8 cellular contexts compared by ENCODE assay signal in genomic region chrX:102154900-102155805, GRCh38. TPM values are rescaled to one million over a fixed set of nuclear protein-coding genes. Genes with fewer than 3 reads are reported as not detected.
A peak's percentile ranks its signal among the peaks of the same experiment; 100 is the strongest.
DNase-seq lines count a peak whose midpoint lies in the region; ATAC-seq and TF ChIP-seq lines count a peak whose summit lies in the region.

No MANE protein-coding gene starts in this region.

- H3K4me2 ChIP-seq in mammary epithelial cell (ENCODE audit: insufficient read depth, low read depth, low read length): peak overlapping the region; percentile 28

- H3K27me3 Mint-ChIP-seq in memory B cell: peaks cover 2% of the 10 kb centered on the region

- BruUV-seq in Panc1 (replicated peaks; lab: Mats Ljungman, UMichigan) (no TSS peak), mammary epithelial cell (replicated peaks; lab: Mats Ljungman, UMichigan) (no TSS peak)

- CTCF ChIA-PET in Panc1 (lab: Charles Lee): interaction anchor here (0.7 kb wide), 1 partner anchor 90 kb away, joined by 8 read pairs; no protein-coding TSS in a partner anchor
- CTCF ChIA-PET in mammary epithelial cell (lab: Charles Lee; ENCODE audit: low non-redundant PET): no interaction called here

- intact Hi-C loops in Panc1 (cut with micrococcal nuclease; ENCODE audit: unreplicated experiment): no loop called here
- intact Hi-C loops in mammary epithelial cell (cut with micrococcal nuclease): no loop called here

- H4K20me1 ChIP-seq in mammary epithelial cell (ENCODE audit: insufficient read depth, low read length): no peaks in the 10 kb centered on the region

- peaks cover 2% of the 10 kb centered on the region; the same call in 1 of the 2 replicates for H3K4me1 ChIP-seq in Panc1 (ENCODE audit: control insufficient read depth, insufficient read depth, low read length)
- H3K4me1 ChIP-seq in mammary epithelial cell (ENCODE audit: insufficient read depth, low read length): no peaks in the 10 kb centered on the region
- H3K4me1 ChIP-seq in thymus (ENCODE audit: control insufficient read depth, insufficient read depth, low read length): no peaks in the 10 kb centered on the region

- H3K36me3 ChIP-seq in Panc1 (ENCODE audit: control insufficient read depth, insufficient read depth, low read length): no peaks in the 10 kb centered on the region
- no peaks in the 10 kb centered on the region for H3K36me3 ChIP-seq in mammary epithelial cell (ENCODE audit: insufficient read depth, low read length)
- no peaks in the 10 kb centered on the region for H3K36me3 ChIP-seq in thymus (ENCODE audit: control insufficient read depth, insufficient read depth)

- no peaks in the 10 kb centered on the region for H3K9me3 Mint-ChIP-seq in memory B cell

- H3K9ac ChIP-seq in mammary epithelial cell (ENCODE audit: insufficient read depth, low read length): no peak overlapping the region

- in situ Hi-C loops in Panc1 (cut with HindIII; ENCODE audit: low pct_unique_long_range_greater_than_20kb, low sequenced_read_pairs): no loop called here
- in situ Hi-C loops in mammary epithelial cell (cut with MboI; ENCODE audit: low sequenced_read_pairs in 2 of 2): no loop called here

- H3K4me3 ChIP-seq in GM08714 (ENCODE audit: low read length) (peak overlapping the region; percentile 20; the same call in 1 of the 2 replicates), Panc1 (ENCODE audit: low read depth in 2 of 2, low read length in 2 of 2) (peak overlapping the region; percentile 13 to 66), mammary epithelial cell (replicated peaks in 1 of 3; ENCODE audit: insufficient read depth in 1 of 3, low read depth in 2 of 3, low read length in 3 of 3) (peak overlapping the region in 2 of 3 experiments; percentile 10 to 20), thymus (ENCODE audit: low read length) (peak overlapping the region; percentile 30)

- H3K36me3 Mint-ChIP-seq in memory B cell: peaks cover 2% of the 10 kb centered on the region

- dilution Hi-C loops in mammary epithelial cell (cut with HindIII; ENCODE audit: low sequenced_read_pairs): no loop called here

- H3K9me3 ChIP-seq in Panc1 (ENCODE audit: control insufficient read depth, insufficient read depth, low read depth, low read length): no peaks in the 10 kb centered on the region
- H3K9me3 ChIP-seq in mammary epithelial cell (replicated peaks; ENCODE audit: insufficient read depth, low read length): no peaks in the 10 kb centered on the region
- no peaks in the 10 kb centered on the region for H3K9me3 ChIP-seq in thymus (ENCODE audit: control insufficient read depth)

- H3K27ac Mint-ChIP-seq in memory B cell: peak overlapping the region; percentile 86

- H3K79me2 ChIP-seq in mammary epithelial cell (ENCODE audit: insufficient read depth, low read length): no peaks in the 10 kb centered on the region

- WGBS in mammary epithelial cell (ENCODE audit: low coverage, missing lambda C conversion rate): 33% methylated on average over 20 of the region's 32 CpGs
- WGBS in thymus: 2% methylated on average over 32 of the region's 32 CpGs

- peaks cover 11% of the 10 kb centered on the region for H3K27me3 ChIP-seq in Panc1 (ENCODE audit: control insufficient read depth, insufficient read depth, low read length)
- peaks cover 1% of the 10 kb centered on the region for H3K27me3 ChIP-seq in mammary epithelial cell (ENCODE audit: insufficient read depth, low read length)
- no peaks in the 10 kb centered on the region for H3K27me3 ChIP-seq in thymus (ENCODE audit: control insufficient read depth, insufficient read depth)

- TF ChIP-seq CTCF in Panc1 (IDR thresholded peaks at IDR 0.05) (no peak), mammary epithelial cell (conservative IDR thresholded peaks at IDR 0.05 in 1 of 2, IDR thresholded peaks at IDR 0.05 in 1 of 2; ENCODE audit: extremely low read depth in 1 of 2, insufficient read depth in 1 of 2, low read depth in 1 of 2, low read length in 2 of 2) (no peak)

- no peak for DNase-seq in Panc1 (ENCODE audit: low read depth, low spot score)
- DNase-seq in mammary epithelial cell: no peak
- DNase-seq in memory B cell (ENCODE audit: low spot score in 2 of 2): no peak
- DNase-seq in NCI-H1930 (lab: John Stamatoyannopoulos, UW): no peak
- no peak for DNase-seq in NCI-H69 (lab: John Stamatoyannopoulos, UW)

- ATAC-seq in HG02759 (IDR thresholded peaks at IDR 0.05; ENCODE audit: unreplicated experiment) (peak; percentile 50), Panc1 (peak; percentile 65), memory B cell (ENCODE audit: low read depth) (peak; percentile 45)

- H3K27ac ChIP-seq in Panc1 (ENCODE audit: low read length) (no peak overlapping the region), mammary epithelial cell (ENCODE audit: insufficient read depth, low read depth, low read length) (no peak overlapping the region), thymus (ENCODE audit: low read depth) (no peak overlapping the region)

- POLR2A ChIA-PET in Panc1 (lab: Charles Lee): no interaction called here

- H3K4me3 Mint-ChIP-seq in memory B cell: peak overlapping the region; percentile 93

- H3K4me1 Mint-ChIP-seq in memory B cell: peaks cover 10% of the 10 kb centered on the region

- peak overlapping the region; percentile 34 for H2AFZ ChIP-seq in mammary epithelial cell (ENCODE audit: low read depth, low read length)

RNA-seq across cellular contexts. Expression of gene BEX5, which starts 0.6 kb away (rescaled TPM):
- total RNA-seq in Panc1 (2021; ENCODE audit: unreplicated experiment): 0.21 TPM
- not detected for polyA plus RNA-seq in Panc1 (2012; ENCODE audit: insufficient read length)
- total RNA-seq in mammary epithelial cell: under 1 TPM in 1 of 2 donors, not detected in 1; 0.38 TPM
- not detected for polyA plus RNA-seq in mammary epithelial cell
- polyA minus RNA-seq in mammary epithelial cell: not detected
- 1.4 TPM for polyA plus RNA-seq in thymus

RNA-seq across cellular contexts. Expression of gene TCEAL6, which starts 12.9 kb away (rescaled TPM):
- not detected for total RNA-seq in Panc1 (2021; ENCODE audit: unreplicated experiment)
- polyA plus RNA-seq in Panc1 (2012; ENCODE audit: insufficient read length): 0.33 TPM
- total RNA-seq in mammary epithelial cell: not detected
- polyA plus RNA-seq in mammary epithelial cell: not detected
- not detected for polyA minus RNA-seq in mammary epithelial cell
- polyA plus RNA-seq in thymus: 0.02 TPM

RNA-seq across cellular contexts. Expression of gene TCEAL2, which starts 29.7 kb away (rescaled TPM):
- total RNA-seq in Panc1 (2021; ENCODE audit: unreplicated experiment): not detected
- not detected for polyA plus RNA-seq in Panc1 (2012; ENCODE audit: insufficient read length)
- total RNA-seq in mammary epithelial cell: not detected
- not detected for polyA plus RNA-seq in mammary epithelial cell
- not detected for polyA minus RNA-seq in mammary epithelial cell
- polyA plus RNA-seq in thymus: 1.5 TPM

RNA-seq across cellular contexts. Expression of gene TCP11X1, which starts 59.9 kb away (rescaled TPM):
- total RNA-seq in Panc1 (2021; ENCODE audit: unreplicated experiment) (not detected), mammary epithelial cell (not detected)
- polyA plus RNA-seq in Panc1 (2012; ENCODE audit: insufficient read length): not detected
- polyA plus RNA-seq in mammary epithelial cell (not detected), thymus (not detected)
- not detected for polyA minus RNA-seq in mammary epithelial cell
